ENCODE assay signal across 17 cellular contexts in the genomic region with DNA sequence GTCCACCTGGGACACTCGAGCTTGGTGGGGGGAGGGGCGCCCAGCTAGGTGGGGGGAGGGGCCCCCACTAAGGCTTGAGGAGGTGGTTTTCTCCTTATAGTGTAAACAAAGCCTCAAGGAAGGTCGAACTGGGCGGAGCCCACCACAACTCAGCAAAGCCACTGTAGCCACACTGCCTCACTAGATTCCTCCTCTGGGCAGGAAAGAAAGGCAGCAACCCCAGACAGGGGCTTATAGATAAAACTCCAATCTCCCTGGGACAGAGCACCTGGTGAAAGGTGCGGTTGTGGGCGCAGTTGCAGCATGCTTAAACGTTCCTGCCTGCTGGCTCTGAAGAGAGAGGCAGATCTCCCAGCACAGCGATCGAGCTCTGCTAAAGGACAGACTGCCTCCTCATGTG.
"Had no signal": no experiment of that assay in that cellular context is flagged by ENCODE, and none has a peak within 500 bp of the region (broad histone marks: within the 10 kb centered on the region; RNA-seq: fewer than 3 reads in every experiment).

No MANE protein-coding gene starts in this region.

- H3K27me3 Mint-ChIP-seq: activated naive CD8-positive, alpha-beta T cell treated with anti-CD3 and anti-CD28 coated beads, Interleukin-2, amount 10 ng/mL, durations not matched to agents 7 days and 5 days; central memory CD8-positive, alpha-beta T cell; memory B cell; naive thymus-derived CD8-positive, alpha-beta T cell; stimulated activated memory B cell treated with anti-CD40 and anti-IgM and Interleukin-4, amounts not matched to agents 10 μg/mL and 1 μg/mL and 100 μg/mL, for 72 hours had no signal

- H3K4me3 ChIP-seq: coronary artery, left ventricle myocardium inferior, thyroid gland, uterus had no signal

- H3K9me3 ChIP-seq: thyroid gland, uterus had no signal

- H3K4me1 Mint-ChIP-seq: memory B cell; stimulated activated memory B cell treated with anti-CD40 and anti-IgM and Interleukin-4, amounts not matched to agents 10 μg/mL and 1 μg/mL and 100 μg/mL, for 72 hours had no signal

- DNase-seq: activated CD4-positive, alpha-beta T cell treated with anti-CD3 and anti-CD28 coated beads for 1 hour; activated naive CD4-positive, alpha-beta T cell; activated naive CD8-positive, alpha-beta T cell treated with anti-CD3 and anti-CD28 coated beads, Interleukin-2, amount 10 ng/mL, durations not matched to agents 7 days and 5 days; anterior cingulate cortex; brain microvascular endothelial cell; effector CD4-positive, alpha-beta T cell; foreskin fibroblast; left ventricle myocardium inferior; naive thymus-derived CD8-positive, alpha-beta T cell; retina; T-helper 9 cell; thyroid gland; uterus had no signal

- H3K4me3 Mint-ChIP-seq: activated naive CD8-positive, alpha-beta T cell treated with anti-CD3 and anti-CD28 coated beads, Interleukin-2, amount 10 ng/mL, durations not matched to agents 7 days and 5 days; central memory CD8-positive, alpha-beta T cell; memory B cell; naive thymus-derived CD8-positive, alpha-beta T cell; stimulated activated memory B cell treated with anti-CD40 and anti-IgM and Interleukin-4, amounts not matched to agents 10 μg/mL and 1 μg/mL and 100 μg/mL, for 72 hours had no signal

- H3K9me3 Mint-ChIP-seq: central memory CD8-positive, alpha-beta T cell had no signal

- ATAC-seq: naive thymus-derived CD8-positive, alpha-beta T cell; stimulated activated memory B cell treated with anti-CD40 and anti-IgM and Interleukin-4, amounts not matched to agents 10 μg/mL and 1 μg/mL and 100 μg/mL, for 72 hours had no signal

- H3K27ac Mint-ChIP-seq: activated naive CD8-positive, alpha-beta T cell treated with anti-CD3 and anti-CD28 coated beads, Interleukin-2, amount 10 ng/mL, durations not matched to agents 7 days and 5 days; memory B cell; stimulated activated memory B cell treated with anti-CD40 and anti-IgM and Interleukin-4, amounts not matched to agents 10 μg/mL and 1 μg/mL and 100 μg/mL, for 72 hours had no signal
